8 cellular contexts compared by ENCODE assay signal in the genomic region with DNA sequence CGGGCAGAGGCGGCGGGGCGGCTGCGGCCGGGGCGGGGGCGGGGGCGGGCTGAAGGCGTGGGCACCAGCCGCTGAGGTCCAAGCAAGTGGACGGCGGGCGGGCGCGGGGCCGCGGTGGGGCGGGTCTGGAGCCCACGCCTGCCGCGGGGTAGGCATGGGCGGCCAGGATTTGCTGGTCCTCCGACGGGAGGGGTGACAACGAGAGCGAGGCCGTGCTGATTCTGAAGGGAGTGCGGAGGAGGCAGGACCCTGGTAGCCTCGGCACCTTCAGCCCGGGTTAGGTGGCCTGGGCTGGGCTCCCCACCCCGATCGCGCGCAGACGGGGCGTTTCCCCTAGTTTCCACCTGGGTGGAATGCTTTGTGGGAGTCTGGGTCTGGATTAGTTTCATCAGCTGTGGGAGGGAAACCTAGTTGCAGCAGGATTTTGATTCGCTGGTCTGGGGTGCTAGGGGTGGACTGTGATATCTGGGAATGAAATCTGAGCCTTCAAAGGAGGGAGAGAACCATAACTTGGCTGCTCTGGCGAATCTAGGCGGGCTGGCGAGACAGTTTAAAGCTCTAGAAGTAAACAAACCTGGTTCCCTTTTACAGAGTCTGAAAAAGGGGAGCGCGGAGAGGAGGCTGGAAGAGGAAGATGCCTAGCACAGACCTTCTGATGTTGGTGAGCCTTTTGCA. TPM values are rescaled to one million over a fixed set of nuclear protein-coding genes. Genes with fewer than 3 reads are reported as not detected.
DNase-seq lines count a peak whose midpoint lies in the region; ATAC-seq lines count a peak whose summit lies in the region.

No MANE protein-coding gene starts in this region.

- ATAC-seq in Right ventricle myocardium inferior (peak; percentile 68), HG02938 (IDR thresholded peaks at IDR 0.05; ENCODE audit: unreplicated experiment) (peak; percentile 21), left lobe of liver (peak; percentile 81)

- intact Hi-C loops in Right ventricle myocardium inferior (cut with DNase I) (no loop called here), cardiac septum (cut with DNase I) (no loop called here)

- peak; percentile 85 for DNase-seq in Right ventricle myocardium inferior (ENCODE audit: missing footprints)
- DNase-seq in cardiac septum (ENCODE audit: low spot score) = no peak
- DNase-seq in NCI-H226 = peak; percentile 94
- peak; percentile 38 for DNase-seq in activated CD4-positive, alpha-beta T cell treated with anti-CD3 and anti-CD28 coated beads, Interleukin-2, amount 50 U/mL, for 1 hour
- peak; percentile 80 for DNase-seq in dermis blood vessel endothelial cell
- peak; percentile 87 for DNase-seq in left lobe of liver (ENCODE audit: low spot score)
- peak; percentile 46 for DNase-seq in stimulated activated CD4-positive, alpha-beta T cell treated with anti-CD3 and anti-CD28 coated beads, Interleukin-1b, Interleukin-23, amount 100 ng/mL, for 48 hours

RNA-seq across cellular contexts. Expression of a gene that starts 0.6 kb away (rescaled TPM):
- total RNA-seq in Right ventricle myocardium inferior (13.1 TPM), cardiac septum (17.3 TPM), dermis blood vessel endothelial cell (15.0 and 15.8 TPM in 2 replicates), left lobe of liver (40.7 TPM)

RNA-seq across cellular contexts. Expression of a gene that starts 31.2 kb away (rescaled TPM):
- total RNA-seq in Right ventricle myocardium inferior = not detected
- total RNA-seq in cardiac septum = not detected
- not detected in 2 replicates for total RNA-seq in dermis blood vessel endothelial cell
- not detected for total RNA-seq in left lobe of liver

Comparison
In these comparisons a context has a peak if more than half of its experiments do, and no peak if none do; other contexts are left out.
1. ATAC-seq: peak in every context shown above with its lines; median percentile 81 in left lobe of liver; 68 in Right ventricle myocardium inferior; 21 in HG02938.